ENCODE assay signal across 9 cellular contexts in the genomic region with DNA sequence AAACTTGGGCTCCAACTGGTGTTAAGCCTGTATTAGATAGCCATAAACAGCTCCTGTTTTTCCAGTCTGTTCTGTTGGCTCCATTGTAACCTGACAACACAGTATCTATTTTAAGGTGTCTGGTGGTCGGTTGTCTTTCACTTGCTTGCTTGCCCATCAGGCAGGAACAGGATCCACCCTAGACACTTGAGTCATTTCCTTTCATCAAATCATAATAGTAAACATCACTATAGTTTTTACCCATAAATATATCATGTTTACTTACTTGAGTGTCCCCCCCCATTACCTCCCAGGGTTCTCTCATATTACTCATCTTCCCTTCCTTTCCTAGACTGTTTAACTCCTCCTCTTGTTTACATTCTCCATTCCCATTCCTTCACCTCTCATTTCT. TPM values are rescaled to one million over a fixed set of nuclear protein-coding genes. Genes with fewer than 3 reads are reported as not detected.
DNase-seq lines count a peak whose midpoint lies in the region; ATAC-seq, FAIRE-seq and TF ChIP-seq lines count a peak whose summit lies in the region.
"Had no signal": no experiment of that assay in that cellular context is flagged by ENCODE, and none has a peak within 500 bp of the region (broad histone marks: within the 10 kb centered on the region; RNA-seq: fewer than 3 reads in every experiment).

No MANE protein-coding gene starts in this region.

- CTCF ChIA-PET in A673 (lab: Charles Lee) = no interaction called here

- no peak overlapping the region for H3K27ac ChIP-seq in SU-DHL-6 (ENCODE audit: low read depth, low read length)
- peak overlapping the region; percentile 13 for H3K27ac ChIP-seq in fibroblast of lung (ENCODE audit: insufficient read depth, low read length)
- no peak overlapping the region for H3K27ac ChIP-seq in A673 (ENCODE audit: low read depth, low read length, poor library complexity, severe bottlenecking)
- H3K27ac ChIP-seq in small intestine (ENCODE audit: low read depth in 1 of 2, low read length in 1 of 2) = peak overlapping the region in 1 of 2 donors; percentile 37

- BruUV-seq in A673 (replicated peaks; lab: Mats Ljungman, UMichigan) = no TSS peak

- H3K9me2 ChIP-seq in SU-DHL-6 (replicated peaks; ENCODE audit: insufficient read depth, low read length) = no peaks in the 10 kb centered on the region

- intact Hi-C loops in A673 (cut with micrococcal nuclease; ENCODE audit: unreplicated experiment) = no loop called here

- TF ChIP-seq CTCF in SU-DHL-6 (IDR thresholded peaks at IDR 0.05; ENCODE audit: insufficient read depth, low read length, poor library complexity, severe bottlenecking) = no peak
- TF ChIP-seq CTCF in fibroblast of lung (conservative IDR thresholded peaks at IDR 0.05 in 1 of 2, IDR thresholded peaks at IDR 0.05 in 1 of 2; ENCODE audit: low read depth in 1 of 2, low read length in 2 of 2) = no peak
- no peak for TF ChIP-seq CTCF in A673 (conservative IDR thresholded peaks at IDR 0.05; ENCODE audit: low read depth, low read length)

- H3K4me1 ChIP-seq in fibroblast of lung (ENCODE audit: control insufficient read depth, extremely low read depth, insufficient read depth, low read length) = peaks cover 18% of the 10 kb centered on the region
- peaks cover 31% of the 10 kb centered on the region for H3K4me1 ChIP-seq in skeletal muscle satellite cell (ENCODE audit: control insufficient read depth, insufficient read depth, low read length)
- H3K4me1 ChIP-seq in A673 (ENCODE audit: insufficient read depth, low read length, poor library complexity, severe bottlenecking) = peaks cover 13% of the 10 kb centered on the region
- peaks cover 5 to 13% of the 10 kb centered on the region in 2 donors for H3K4me1 ChIP-seq in small intestine (ENCODE audit: control insufficient read depth in 2 of 2, insufficient read depth in 1 of 2, low read depth in 1 of 2, low read length in 1 of 2)

- no peak for FAIRE-seq in small intestine (lab: Jason Lieb, UNC)

- H3K27me3 ChIP-seq in SU-DHL-6 (ENCODE audit: low read length) (no peaks in the 10 kb centered on the region), fibroblast of lung (ENCODE audit: control insufficient read depth, insufficient read depth, low read length) (no peaks in the 10 kb centered on the region), skeletal muscle satellite cell (ENCODE audit: control insufficient read depth, insufficient read depth, low read length) (no peaks in the 10 kb centered on the region), A673 (replicated peaks; ENCODE audit: insufficient read depth, low read depth, low read length, poor library complexity) (no peaks in the 10 kb centered on the region), small intestine (ENCODE audit: control insufficient read depth in 2 of 2, insufficient read depth in 2 of 2, low read length in 2 of 2) (no peaks in the 10 kb centered on the region)

- H4K20me1 ChIP-seq in SU-DHL-6 (ENCODE audit: low read depth, low read length) = peaks cover 18% of the 10 kb centered on the region; the same call in 1 of the 2 replicates
- H4K20me1 ChIP-seq in fibroblast of lung (ENCODE audit: control insufficient read depth, extremely low read depth, insufficient read depth, low read length) = peaks cover 2% of the 10 kb centered on the region

- no peaks in the 10 kb centered on the region for H3K36me3 ChIP-seq in SU-DHL-6 (ENCODE audit: low read length)
- no peaks in the 10 kb centered on the region for H3K36me3 ChIP-seq in fibroblast of lung (ENCODE audit: control insufficient read depth, insufficient read depth, low read length)
- no peaks in the 10 kb centered on the region for H3K36me3 ChIP-seq in skeletal muscle satellite cell (ENCODE audit: insufficient read depth, low read length)
- no peaks in the 10 kb centered on the region for H3K36me3 ChIP-seq in A673 (ENCODE audit: insufficient read depth, low read length, poor library complexity, severe bottlenecking)
- H3K36me3 ChIP-seq in small intestine (ENCODE audit: control insufficient read depth in 2 of 2, insufficient read depth in 2 of 2, low read length in 2 of 2) = no peaks in the 10 kb centered on the region

- H2AFZ ChIP-seq in SU-DHL-6 (ENCODE audit: low read depth, low read length, severe bottlenecking) = no peak overlapping the region
- H2AFZ ChIP-seq in fibroblast of lung (ENCODE audit: low read length) = no peak overlapping the region

- peaks cover 11% of the 10 kb centered on the region for H3F3A ChIP-seq in SU-DHL-6 (ENCODE audit: insufficient read depth)

- 13 to 35% (median 33%) methylated on average over 1 of the region's 1 CpG for WGBS in small intestine, 3 donors

- peaks cover 77% of the 10 kb centered on the region for H3K79me2 ChIP-seq in SU-DHL-6 (ENCODE audit: insufficient read depth, low read length)
- peaks cover 66% of the 10 kb centered on the region for H3K79me2 ChIP-seq in fibroblast of lung (ENCODE audit: control insufficient read depth, insufficient read depth, low read length)

- DNase-seq in NCI-H510A treated with DMSO at 0.1 percent for 48 hours (lab: John Stamatoyannopoulos, UW) = peak; percentile 63
- DNase-seq in NCI-H510A (lab: John Stamatoyannopoulos, UW) = no peak
- DNase-seq in fibroblast of lung (ENCODE audit: low read depth in 2 of 2) = peak in 1 of 2 donors; percentile 41
- no peak for DNase-seq in A673 (ENCODE audit: low spot score)
- no peak for DNase-seq in small intestine
- DNase-seq: activated CD8-positive, alpha-beta memory T cell treated with anti-CD3 and anti-CD28 coated beads for 24 hours had no signal

- peak overlapping the region; percentile 31 for H3K4me2 ChIP-seq in SU-DHL-6 (ENCODE audit: low read depth, low read length, poor library complexity, severe bottlenecking)
- peak overlapping the region; percentile 56 for H3K4me2 ChIP-seq in fibroblast of lung (ENCODE audit: extremely low read depth, insufficient read depth, low read length)
- peak overlapping the region; percentile 52 for H3K4me2 ChIP-seq in skeletal muscle satellite cell (ENCODE audit: low read length)

- POLR2A ChIA-PET in A673 (lab: Charles Lee; ENCODE audit: low non-redundant PET) = no interaction called here

- no peak for ATAC-seq in GM19397 (IDR thresholded peaks at IDR 0.05; ENCODE audit: unreplicated experiment)

- H3K4me3 ChIP-seq in SU-DHL-6 (ENCODE audit: insufficient read depth, low read length, poor library complexity, severe bottlenecking) = no peak overlapping the region
- peak overlapping the region in 2 of 4 experiments; percentile 6 to 25 for H3K4me3 ChIP-seq in fibroblast of lung (replicated peaks in 1 of 4; ENCODE audit: control extremely low read depth in 1 of 4, insufficient read depth in 1 of 4, low read depth in 3 of 4, low read length in 4 of 4)
- peak overlapping the region; percentile 34 for H3K4me3 ChIP-seq in skeletal muscle satellite cell (ENCODE audit: low read length)
- no peak overlapping the region for H3K4me3 ChIP-seq in A673 (ENCODE audit: low read depth, low read length, poor library complexity, severe bottlenecking)
- no peak overlapping the region for H3K4me3 ChIP-seq in small intestine (ENCODE audit: low read depth in 1 of 2, low read length in 2 of 2)

- H3K9me3 ChIP-seq in SU-DHL-6 (ENCODE audit: insufficient read depth, low read length) (no peaks in the 10 kb centered on the region), fibroblast of lung (ENCODE audit: control insufficient read depth, insufficient read depth, low read depth, low read length) (no peaks in the 10 kb centered on the region), skeletal muscle satellite cell (replicated peaks; ENCODE audit: low read length) (no peaks in the 10 kb centered on the region), A673 (ENCODE audit: low read depth, low read length, poor library complexity, severe bottlenecking) (no peaks in the 10 kb centered on the region), small intestine (ENCODE audit: control insufficient read depth, low read depth) (no peaks in the 10 kb centered on the region)

- H3K9ac ChIP-seq in SU-DHL-6 (ENCODE audit: low read length) (no peak overlapping the region), fibroblast of lung (ENCODE audit: insufficient read depth, low read length) (no peak overlapping the region), skeletal muscle satellite cell (ENCODE audit: low read depth, low read length) (no peak overlapping the region)

RNA-seq across cellular contexts. Expression of gene DDI2, which starts 2.9 kb away (rescaled TPM):
- total RNA-seq in fibroblast of lung (10.8 and 11.7 TPM in 2 replicates), A673 (2021) (38.1 and 41.3 TPM in 2 replicates)
- polyA plus RNA-seq in fibroblast of lung (6.4 and 9.3 TPM in 2 replicates), small intestine (10 to 100 TPM in 1 of 3 donors, 1 to 10 TPM in 2; 4.3 to 10.5 (median 8.9) TPM)
- 4.2 and 6.8 TPM in 2 replicates for polyA plus RNA-seq in fibroblast of lung (2012)
- polyA minus RNA-seq in fibroblast of lung (ENCODE audit: low replicate concordance) = 12.2 and 13.5 TPM in 2 replicates
- 16.2 and 19.0 TPM in 2 replicates for total RNA-seq in skeletal muscle satellite cell (2012; rRNA removed)

RNA-seq across cellular contexts. Expression of gene AGMAT, which starts 35.3 kb away (rescaled TPM):
- total RNA-seq in fibroblast of lung (1.0 and 1.2 TPM in 2 replicates), A673 (2021) (0.11 and 0.20 TPM in 2 replicates)
- polyA plus RNA-seq in fibroblast of lung (0.52 and 0.53 TPM in 2 replicates), small intestine (10 to 100 TPM; 18.9 to 32.2 (median 22.1) TPM)
- polyA plus RNA-seq in fibroblast of lung (2012) = 0.61 and 1.0 TPM in 2 replicates
- 1.5 and 2.0 TPM in 2 replicates for polyA minus RNA-seq in fibroblast of lung (ENCODE audit: low replicate concordance)
- 1.1 and 1.5 TPM in 2 replicates for total RNA-seq in skeletal muscle satellite cell (2012; rRNA removed)
